10 cellular contexts compared by ENCODE assay signal in genomic region chr6:167443098-167443680, GRCh38.
"Had no signal": no experiment of that assay in that cellular context is flagged by ENCODE, and none has a peak within 500 bp of the region (broad histone marks: within the 10 kb centered on the region; RNA-seq: fewer than 3 reads in every experiment).

No MANE protein-coding gene starts in this region.

- H3K36me3 ChIP-seq: ascending aorta, cardiac muscle cell, ovary, thyroid gland had no signal

- H3K27ac Mint-ChIP-seq: activated naive CD4-positive, alpha-beta T cell treated with anti-CD3 and anti-CD28 coated beads for 36 hours; activated T-helper 2 cell treated with anti-CD3 and anti-CD28 coated beads, Interferon-gamma antibody, Interleukin-2, Interleukin-4, amounts not matched to agents 10 μg/mL and 5 μg/mL and 100 μg/mL, durations not matched to agents 14 hours and 24 hours and 36 hours; natural killer cell treated with Interleukin-12 subunit alpha and Interleukin-12 subunit beta and Interleukin-15 and Interleukin-18, amount 100 ng/mL, for 72 hours; stimulated activated memory B cell treated with anti-CD40 and anti-IgM and Interleukin-4, amounts not matched to agents 10 μg/mL and 1 μg/mL and 100 μg/mL, for 72 hours had no signal

- DNase-seq: activated CD4-positive, CD25-positive, alpha-beta regulatory T cell treated with anti-CD3 and anti-CD28 coated beads, Interleukin-2, amount 50 U/mL, for 72 hours; activated naive CD4-positive, alpha-beta T cell treated with anti-CD3 and anti-CD28 coated beads for 36 hours; hippocampal formation; ovary; thyroid gland had no signal

- H3K27me3 ChIP-seq: ascending aorta, cardiac muscle cell, ovary, thyroid gland had no signal

- H3K36me3 Mint-ChIP-seq: natural killer cell treated with Interleukin-12 subunit alpha and Interleukin-12 subunit beta and Interleukin-15 and Interleukin-18, amount 100 ng/mL, for 72 hours; stimulated activated memory B cell treated with anti-CD40 and anti-IgM and Interleukin-4, amounts not matched to agents 10 μg/mL and 1 μg/mL and 100 μg/mL, for 72 hours had no signal

- H3K4me3 ChIP-seq: ascending aorta, cardiac muscle cell, ovary, thyroid gland had no signal

- H3K4me3 Mint-ChIP-seq: activated naive CD4-positive, alpha-beta T cell treated with anti-CD3 and anti-CD28 coated beads for 36 hours; natural killer cell treated with Interleukin-12 subunit alpha and Interleukin-12 subunit beta and Interleukin-15 and Interleukin-18, amount 100 ng/mL, for 72 hours; stimulated activated memory B cell treated with anti-CD40 and anti-IgM and Interleukin-4, amounts not matched to agents 10 μg/mL and 1 μg/mL and 100 μg/mL, for 72 hours had no signal

- H3K9me3 ChIP-seq: ascending aorta, ovary, thyroid gland had no signal

- ATAC-seq: natural killer cell treated with Interleukin-12 subunit alpha and Interleukin-12 subunit beta and Interleukin-15 and Interleukin-18, amount 100 ng/mL, for 72 hours; stimulated activated memory B cell treated with anti-CD40 and anti-IgM and Interleukin-4, amounts not matched to agents 10 μg/mL and 1 μg/mL and 100 μg/mL, for 72 hours had no signal

- H3K27ac ChIP-seq: ascending aorta, cardiac muscle cell, ovary, thyroid gland had no signal

- H3K9me3 Mint-ChIP-seq: activated naive CD4-positive, alpha-beta T cell treated with anti-CD3 and anti-CD28 coated beads for 36 hours; activated T-helper 2 cell treated with anti-CD3 and anti-CD28 coated beads, Interferon-gamma antibody, Interleukin-2, Interleukin-4, amounts not matched to agents 10 μg/mL and 5 μg/mL and 100 μg/mL, durations not matched to agents 14 hours and 24 hours and 36 hours; natural killer cell treated with Interleukin-12 subunit alpha and Interleukin-12 subunit beta and Interleukin-15 and Interleukin-18, amount 100 ng/mL, for 72 hours; stimulated activated memory B cell treated with anti-CD40 and anti-IgM and Interleukin-4, amounts not matched to agents 10 μg/mL and 1 μg/mL and 100 μg/mL, for 72 hours had no signal

- H3K4me1 Mint-ChIP-seq: stimulated activated memory B cell treated with anti-CD40 and anti-IgM and Interleukin-4, amounts not matched to agents 10 μg/mL and 1 μg/mL and 100 μg/mL, for 72 hours had no signal

- H3K4me1 ChIP-seq: ascending aorta, thyroid gland had no signal
